20 cellular contexts compared by ENCODE assay signal in genomic region chr4:79613269-79613995, GRCh38.
"Had no signal": no experiment of that assay in that cellular context is flagged by ENCODE, and none has a peak within 500 bp of the region (broad histone marks: within the 10 kb centered on the region; RNA-seq: fewer than 3 reads in every experiment).

No MANE protein-coding gene starts in this region.

- H3K36me3 ChIP-seq: left ventricle myocardium inferior, ovary, right atrium auricular region, right lobe of liver, tibial nerve, uterus had no signal

- DNase-seq: islet precursor cell; left ventricle myocardium inferior; midbrain; mucosa of descending colon; naive thymus-derived CD4-positive, alpha-beta T cell; ovary; right lobe of liver; stimulated activated CD4-positive, alpha-beta T cell treated with anti-CD3 and anti-CD28 coated beads, Interleukin-1b, Interleukin-23, amount 100 ng/mL, for 48 hours; stimulated activated CD4-positive, alpha-beta T cell treated with anti-CD3 and anti-CD28 coated beads, Interleukin-2, amount 100 ng/mL, for 48 hours; stimulated activated CD4-positive, alpha-beta T cell treated with anti-CD3 and anti-CD28 coated beads, Interleukin-4, amount 100 ng/mL, for 4 hours; stimulated activated CD8-positive, alpha-beta memory T cell treated with anti-CD3 and anti-CD28 coated beads, Interleukin-4, amount 100 ng/mL, for 48 hours; stimulated activated naive CD4-positive, alpha-beta T cell treated with Interleukin-2 at 50 U/mL for 16 hours; stimulated activated naive CD8-positive, alpha-beta T cell treated with anti-CD3 and anti-CD28 coated beads, Interleukin-15, amount 100 ng/mL, for 72 hours; substantia nigra; uterus had no signal

- H3K4me1 ChIP-seq: left ventricle myocardium inferior, right atrium auricular region, right lobe of liver, tibial nerve, uterus had no signal

- H3K9me3 ChIP-seq: left ventricle myocardium inferior, mucosa of descending colon, ovary, right atrium auricular region, right lobe of liver, tibial nerve, uterus had no signal

- H3K27ac ChIP-seq: left ventricle myocardium inferior, ovary, right atrium auricular region, right lobe of liver, tibial nerve, uterus had no signal

- ATAC-seq: mucosa of descending colon; naive thymus-derived CD4-positive, alpha-beta T cell; natural killer cell treated with Interleukin-12 subunit alpha and Interleukin-12 subunit beta and Interleukin-15 and Interleukin-18, amount 100 ng/mL, for 72 hours; right lobe of liver; stimulated activated memory B cell treated with anti-CD40 and anti-IgM and Interleukin-4, amounts not matched to agents 10 μg/mL and 1 μg/mL and 100 μg/mL, for 72 hours; stimulated activated naive CD8-positive, alpha-beta T cell treated with anti-CD3 and anti-CD28 coated beads, Interleukin-15, amount 100 ng/mL, for 72 hours had no signal

- H3K27me3 ChIP-seq: ovary, right atrium auricular region, right lobe of liver, tibial nerve, uterus had no signal

- H3K4me3 ChIP-seq: left ventricle myocardium inferior, mucosa of descending colon, ovary, right atrium auricular region, right lobe of liver, smooth muscle cell, tibial nerve, uterus had no signal
